ENCODE assay signal across 1 cellular context in the genomic region with DNA sequence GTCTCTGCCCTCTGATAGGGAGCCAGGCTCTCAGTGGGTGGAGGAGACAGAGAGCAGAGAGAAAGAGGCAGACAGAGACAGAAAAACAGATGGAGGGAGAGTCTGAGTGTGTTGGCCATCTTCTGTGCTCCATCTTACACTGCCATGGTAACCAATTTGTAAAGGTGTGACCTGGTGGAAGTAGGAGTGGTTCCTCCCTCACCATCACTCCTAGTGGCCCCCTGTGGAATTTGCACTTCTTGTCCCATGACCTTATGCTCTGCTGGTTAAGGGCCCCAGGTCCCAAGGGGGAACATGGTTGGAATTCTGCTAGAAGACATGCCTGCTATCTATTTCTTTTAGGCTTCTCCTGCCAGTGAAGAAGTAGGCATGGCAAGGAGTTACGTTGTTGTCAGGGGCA.
TF ChIP-seq lines count a peak whose summit lies in the region.

No MANE protein-coding gene starts in this region.

TF ChIP-seq in WTC11, 78 proteins besides CTCF, POLR2A, EP300 and RAD21 (continued from another document):
- TF ChIP-seq, protein P1, sequence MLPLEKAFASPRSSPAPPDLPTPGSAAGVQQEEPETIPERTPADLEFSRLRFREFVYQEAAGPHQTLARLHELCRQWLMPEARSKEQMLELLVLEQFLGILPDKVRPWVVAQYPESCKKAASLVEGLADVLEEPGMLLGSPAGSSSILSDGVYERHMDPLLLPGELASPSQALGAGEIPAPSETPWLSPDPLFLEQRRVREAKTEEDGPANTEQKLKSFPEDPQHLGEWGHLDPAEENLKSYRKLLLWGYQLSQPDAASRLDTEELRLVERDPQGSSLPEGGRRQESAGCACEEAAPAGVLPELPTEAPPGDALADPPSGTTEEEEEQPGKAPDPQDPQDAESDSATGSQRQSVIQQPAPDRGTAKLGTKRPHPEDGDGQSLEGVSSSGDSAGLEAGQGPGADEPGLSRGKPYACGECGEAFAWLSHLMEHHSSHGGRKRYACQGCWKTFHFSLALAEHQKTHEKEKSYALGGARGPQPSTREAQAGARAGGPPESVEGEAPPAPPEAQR (CRISPR knock-in tag; IDR thresholded peaks at IDR 0.05): no peak
- TF ChIP-seq SOX15 (CRISPR knock-in tag; IDR thresholded peaks at IDR 0.05) (no peak), HMGA2 (CRISPR knock-in tag; IDR thresholded peaks at IDR 0.05) (no peak), NFATC4 (CRISPR knock-in tag; IDR thresholded peaks at IDR 0.05) (no peak), ZNF423 (CRISPR knock-in tag; IDR thresholded peaks at IDR 0.05) (no peak), PRRX2 (CRISPR knock-in tag; IDR thresholded peaks at IDR 0.05) (no peak), FOXP4 (CRISPR knock-in tag; IDR thresholded peaks at IDR 0.05) (no peak), MYBL2 (CRISPR knock-in tag; IDR thresholded peaks at IDR 0.05) (no peak), AR (CRISPR knock-in tag; IDR thresholded peaks at IDR 0.05) (no peak)
- TF ChIP-seq, protein P2, sequence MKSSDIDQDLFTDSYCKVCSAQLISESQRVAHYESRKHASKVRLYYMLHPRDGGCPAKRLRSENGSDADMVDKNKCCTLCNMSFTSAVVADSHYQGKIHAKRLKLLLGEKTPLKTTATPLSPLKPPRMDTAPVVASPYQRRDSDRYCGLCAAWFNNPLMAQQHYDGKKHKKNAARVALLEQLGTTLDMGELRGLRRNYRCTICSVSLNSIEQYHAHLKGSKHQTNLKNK (CRISPR knock-in tag; IDR thresholded peaks at IDR 0.05): no peak
- TF ChIP-seq, protein P3, sequence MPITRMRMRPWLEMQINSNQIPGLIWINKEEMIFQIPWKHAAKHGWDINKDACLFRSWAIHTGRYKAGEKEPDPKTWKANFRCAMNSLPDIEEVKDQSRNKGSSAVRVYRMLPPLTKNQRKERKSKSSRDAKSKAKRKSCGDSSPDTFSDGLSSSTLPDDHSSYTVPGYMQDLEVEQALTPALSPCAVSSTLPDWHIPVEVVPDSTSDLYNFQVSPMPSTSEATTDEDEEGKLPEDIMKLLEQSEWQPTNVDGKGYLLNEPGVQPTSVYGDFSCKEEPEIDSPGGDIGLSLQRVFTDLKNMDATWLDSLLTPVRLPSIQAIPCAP (CRISPR knock-in tag; IDR thresholded peaks at IDR 0.05): no peak
- TF ChIP-seq, protein P4, sequence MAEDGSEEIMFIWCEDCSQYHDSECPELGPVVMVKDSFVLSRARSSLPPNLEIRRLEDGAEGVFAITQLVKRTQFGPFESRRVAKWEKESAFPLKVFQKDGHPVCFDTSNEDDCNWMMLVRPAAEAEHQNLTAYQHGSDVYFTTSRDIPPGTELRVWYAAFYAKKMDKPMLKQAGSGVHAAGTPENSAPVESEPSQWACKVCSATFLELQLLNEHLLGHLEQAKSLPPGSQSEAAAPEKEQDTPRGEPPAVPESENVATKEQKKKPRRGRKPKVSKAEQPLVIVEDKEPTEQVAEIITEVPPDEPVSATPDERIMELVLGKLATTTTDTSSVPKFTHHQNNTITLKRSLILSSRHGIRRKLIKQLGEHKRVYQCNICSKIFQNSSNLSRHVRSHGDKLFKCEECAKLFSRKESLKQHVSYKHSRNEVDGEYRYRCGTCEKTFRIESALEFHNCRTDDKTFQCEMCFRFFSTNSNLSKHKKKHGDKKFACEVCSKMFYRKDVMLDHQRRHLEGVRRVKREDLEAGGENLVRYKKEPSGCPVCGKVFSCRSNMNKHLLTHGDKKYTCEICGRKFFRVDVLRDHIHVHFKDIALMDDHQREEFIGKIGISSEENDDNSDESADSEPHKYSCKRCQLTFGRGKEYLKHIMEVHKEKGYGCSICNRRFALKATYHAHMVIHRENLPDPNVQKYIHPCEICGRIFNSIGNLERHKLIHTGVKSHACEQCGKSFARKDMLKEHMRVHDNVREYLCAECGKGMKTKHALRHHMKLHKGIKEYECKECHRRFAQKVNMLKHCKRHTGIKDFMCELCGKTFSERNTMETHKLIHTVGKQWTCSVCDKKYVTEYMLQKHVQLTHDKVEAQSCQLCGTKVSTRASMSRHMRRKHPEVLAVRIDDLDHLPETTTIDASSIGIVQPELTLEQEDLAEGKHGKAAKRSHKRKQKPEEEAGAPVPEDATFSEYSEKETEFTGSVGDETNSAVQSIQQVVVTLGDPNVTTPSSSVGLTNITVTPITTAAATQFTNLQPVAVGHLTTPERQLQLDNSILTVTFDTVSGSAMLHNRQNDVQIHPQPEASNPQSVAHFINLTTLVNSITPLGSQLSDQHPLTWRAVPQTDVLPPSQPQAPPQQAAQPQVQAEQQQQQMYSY (CRISPR knock-in tag; IDR thresholded peaks at IDR 0.05): no peak
- TF ChIP-seq, protein P5, sequence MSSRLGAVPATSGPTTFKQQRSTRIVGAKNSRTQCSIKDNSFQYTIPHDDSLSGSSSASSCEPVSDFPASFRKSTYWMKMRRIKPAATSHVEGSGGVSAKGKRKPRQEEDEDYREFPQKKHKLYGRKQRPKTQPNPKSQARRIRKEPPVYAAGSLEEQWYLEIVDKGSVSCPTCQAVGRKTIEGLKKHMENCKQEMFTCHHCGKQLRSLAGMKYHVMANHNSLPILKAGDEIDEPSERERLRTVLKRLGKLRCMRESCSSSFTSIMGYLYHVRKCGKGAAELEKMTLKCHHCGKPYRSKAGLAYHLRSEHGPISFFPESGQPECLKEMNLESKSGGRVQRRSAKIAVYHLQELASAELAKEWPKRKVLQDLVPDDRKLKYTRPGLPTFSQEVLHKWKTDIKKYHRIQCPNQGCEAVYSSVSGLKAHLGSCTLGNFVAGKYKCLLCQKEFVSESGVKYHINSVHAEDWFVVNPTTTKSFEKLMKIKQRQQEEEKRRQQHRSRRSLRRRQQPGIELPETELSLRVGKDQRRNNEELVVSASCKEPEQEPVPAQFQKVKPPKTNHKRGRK (CRISPR knock-in tag; IDR thresholded peaks at IDR 0.05; ENCODE audit: borderline replicate concordance): no peak
